In genomic region chr3:43389388-43390254, GRCh38 we compare ENCODE assay signal across 8 cellular contexts.
A peak's percentile ranks its signal among the peaks of the same experiment; 100 is the strongest.
DNase-seq lines count a peak whose midpoint lies in the region; ATAC-seq and TF ChIP-seq lines count a peak whose summit lies in the region.

No MANE protein-coding gene starts in this region.

- no peaks in the 10 kb centered on the region for H3K36me3 ChIP-seq in sigmoid colon

- no peak overlapping the region for H3K4me3 ChIP-seq in sigmoid colon

- CTCF ChIA-PET in CD4-positive, alpha-beta T cell (lab: Charles Lee), result interaction anchor here (0.6 to 2.1 kb wide), 12 partner anchors 10 to 227 kb away, joined by 3 to 7 read pairs (median 3); no protein-coding TSS in a partner anchor

- intact Hi-C loops in CD4-positive, alpha-beta T cell (cut with DNase I, micrococcal nuclease), result loop anchor here (2.0 to 10.0 kb wide), 5 partner anchors 42 to 375 kb away; no protein-coding TSS in a partner anchor
- intact Hi-C loops in sigmoid colon (cut with DNase I), result no loop called here

- WGBS in sigmoid colon, 2 donors, result 54 to 79% methylated on average over 10 of the region's 10 CpGs

- DNase-seq in CD4-positive, alpha-beta T cell, result peak; percentile 54 to 79 (median 65)
- DNase-seq in Kasumi-1 (lab: John Stamatoyannopoulos, UW), result peak; percentile 88 to 92
- DNase-seq in activated CD8-positive, alpha-beta memory T cell treated with anti-CD3 and anti-CD28 coated beads for 48 hours (ENCODE audit: low read depth in 2 of 3, low spot score in 2 of 3), result peak in 2 of 3 experiments; percentile 20 to 31
- DNase-seq in erythroblast (lab: John Stamatoyannopoulos, UW), result peak; percentile 15 to 21
- DNase-seq in sigmoid colon, result no peak
- no peak for DNase-seq in NCI-H446 treated with DMSO at 0.1 percent for 48 hours (lab: John Stamatoyannopoulos, UW)
- DNase-seq in NCI-H1694 treated with DMSO at 0.1 percent for 48 hours (lab: John Stamatoyannopoulos, UW), result no peak

- no peaks in the 10 kb centered on the region for H3K9me3 ChIP-seq in CD4-positive, alpha-beta T cell (ENCODE audit: control insufficient read depth, low read length)
- H3K9me3 ChIP-seq in sigmoid colon, result no peaks in the 10 kb centered on the region

- POLR2A ChIA-PET in CD4-positive, alpha-beta T cell (lab: Charles Lee), result interaction anchor here (0.6 to 3.1 kb wide), 27 partner anchors 9 to 609 kb away, joined by 3 to 38 read pairs (median 4); partner anchors contain the start of gene SNRK

- peak overlapping the region; percentile 88 for H3K27ac Mint-ChIP-seq in CD4-positive, alpha-beta T cell

- H3K27me3 ChIP-seq in CD4-positive, alpha-beta T cell (ENCODE audit: control insufficient read depth, insufficient read depth, low read length), result no peaks in the 10 kb centered on the region
- H3K27me3 ChIP-seq in sigmoid colon, result no peaks in the 10 kb centered on the region

- peak overlapping the region; percentile 53 for H3K27ac ChIP-seq in CD4-positive, alpha-beta T cell (ENCODE audit: low read depth, low read length)
- peak overlapping the region; percentile 9 to 62 (median 40) for H3K27ac ChIP-seq in sigmoid colon

- peaks cover 83% of the 10 kb centered on the region for H3K4me1 Mint-ChIP-seq in CD4-positive, alpha-beta T cell (ENCODE audit: low read depth)

- H3K36me3 Mint-ChIP-seq in CD4-positive, alpha-beta T cell (ENCODE audit: low read depth), result no peaks in the 10 kb centered on the region

- peaks cover 0 to 7% (median 2%) of the 10 kb centered on the region in 4 donors for H3K4me1 ChIP-seq in sigmoid colon

- peak overlapping the region; percentile 49 for H3K4me3 Mint-ChIP-seq in CD4-positive, alpha-beta T cell

- TF ChIP-seq CTCF in CD4-positive, alpha-beta T cell (IDR thresholded peaks at IDR 0.05), result no peak
- TF ChIP-seq CTCF in sigmoid colon (IDR thresholded peaks at IDR 0.05), result no peak

- H3K27me3 Mint-ChIP-seq in CD4-positive, alpha-beta T cell, result no peaks in the 10 kb centered on the region

- no peak for TF ChIP-seq EP300 in sigmoid colon (IDR thresholded peaks at IDR 0.05)

- ATAC-seq in CD4-positive, alpha-beta T cell (ENCODE audit: poor library complexity), result peak; percentile 94
- ATAC-seq in GM21528 (IDR thresholded peaks at IDR 0.05; ENCODE audit: low FRiP score, unreplicated experiment), result no peak

- no peak for TF ChIP-seq POLR2A in erythroblast (IDR thresholded peaks at IDR 0.05; ENCODE audit: low read length)
- no peak for TF ChIP-seq POLR2A in sigmoid colon (IDR thresholded peaks at IDR 0.05)

- peaks cover 6% of the 10 kb centered on the region for H3K9me3 Mint-ChIP-seq in CD4-positive, alpha-beta T cell

Comparison
In these comparisons a context has a peak if more than half of its experiments do, and no peak if none do; other contexts are left out.
1. DNase-seq: peak in CD4-positive, alpha-beta T cell (10 of 10), Kasumi-1 (2 of 2), activated CD8-positive, alpha-beta memory T cell treated with anti-CD3 and anti-CD28 coated beads for 48 hours (2 of 3) and erythroblast (2 of 2); none in sigmoid colon (single experiment), NCI-H446 treated with DMSO at 0.1 percent for 48 hours (single experiment) and NCI-H1694 treated with DMSO at 0.1 percent for 48 hours (single experiment).